Comparison of ENCODE assay signal across 8 cellular contexts in genomic region chr3:66971891-66972551, GRCh38. TPM values are rescaled to one million over a fixed set of nuclear protein-coding genes. Genes with fewer than 3 reads are reported as not detected.
DNase-seq lines count a peak whose midpoint lies in the region; ATAC-seq and TF ChIP-seq lines count a peak whose summit lies in the region.

No MANE protein-coding gene starts in this region.

- intact Hi-C loops in PC-9 (cut with micrococcal nuclease; ENCODE audit: unreplicated experiment): loop anchor here (1.0 kb wide), 1 partner anchor 1904 kb away; no protein-coding TSS in a partner anchor

- peak overlapping the region; percentile 76 to 91 for H3K4me3 Mint-ChIP-seq in activated T-cell treated with anti-CD3 and anti-CD28 coated beads, Interleukin-2, amount 50 U/mL, for 72 hours
- H3K4me3 Mint-ChIP-seq in natural killer cell treated with Interleukin-12 subunit alpha and Interleukin-12 subunit beta and Interleukin-15 and Interleukin-18, amount 100 ng/mL, for 72 hours: peak overlapping the region; percentile 70
- H3K4me3 Mint-ChIP-seq in stimulated activated naive CD8-positive, alpha-beta T cell treated with anti-CD3 and anti-CD28 coated beads, Interleukin-15, Interleukin-2, amounts not matched to agents 100 ng/mL and 50 ng/mL, for 24 hours: peak overlapping the region; percentile 75

- H3K4me3 ChIP-seq in PC-9 (no peak overlapping the region), fibroblast of mammary gland (ENCODE audit: control insufficient read depth, low read depth, low read length) (peak overlapping the region; percentile 33)

- H3K27ac ChIP-seq in PC-9: no peak overlapping the region

- TF ChIP-seq CTCF in PC-9 (conservative IDR thresholded peaks at IDR 0.05) (peak; percentile 66), fibroblast of mammary gland (conservative IDR thresholded peaks at IDR 0.05; ENCODE audit: control insufficient read depth, insufficient read depth, low read depth, low read length) (peak; percentile 95)

- BruUV-seq in PC-9 (replicated peaks; lab: Mats Ljungman, UMichigan): no TSS peak

- no peaks in the 10 kb centered on the region for H3K79me2 ChIP-seq in PC-9 (ENCODE audit: low read depth)

- H3K27me3 ChIP-seq in PC-9 (ENCODE audit: insufficient read depth, low read depth): peaks cover 50% of the 10 kb centered on the region; the same call in 1 of the 2 replicates

- no peaks in the 10 kb centered on the region for H3K36me3 ChIP-seq in PC-9 (ENCODE audit: low read depth)

- DNase-seq in DMS153 (lab: John Stamatoyannopoulos, UW) (peak; percentile 57), HUDEP-2 (lab: John Stamatoyannopoulos, UW; ENCODE audit: unreplicated experiment in 76 of 76) (peak in 73 of 76 experiments; percentile 9 to 79 (median 53)), PC-9 (peak in 1 of 2 experiments; percentile 24), fibroblast of mammary gland (ENCODE audit: low read depth) (peak; percentile 71)
- peak; percentile 68 to 72 for DNase-seq in activated T-cell treated with anti-CD3 and anti-CD28 coated beads, Interleukin-2, amount 50 U/mL, for 72 hours
- peak; percentile 83 for DNase-seq in natural killer cell treated with Interleukin-12 subunit alpha and Interleukin-12 subunit beta and Interleukin-15 and Interleukin-18, amount 100 ng/mL, for 72 hours (ENCODE audit: low spot score)

- H3K27me3 Mint-ChIP-seq in activated T-cell treated with anti-CD3 and anti-CD28 coated beads, Interleukin-2, amount 50 U/mL, for 72 hours (ENCODE audit: low read depth): peaks cover 6% of the 10 kb centered on the region
- H3K27me3 Mint-ChIP-seq in natural killer cell treated with Interleukin-12 subunit alpha and Interleukin-12 subunit beta and Interleukin-15 and Interleukin-18, amount 100 ng/mL, for 72 hours: peaks cover 7 to 11% of the 10 kb centered on the region in 2 donors
- no peaks in the 10 kb centered on the region for H3K27me3 Mint-ChIP-seq in stimulated activated naive CD8-positive, alpha-beta T cell treated with anti-CD3 and anti-CD28 coated beads, Interleukin-15, Interleukin-2, amounts not matched to agents 100 ng/mL and 50 ng/mL, for 24 hours

- peak; percentile 99 for ATAC-seq in GM21447 (IDR thresholded peaks at IDR 0.05; ENCODE audit: unreplicated experiment)
- ATAC-seq in activated T-cell treated with anti-CD3 and anti-CD28 coated beads, Interleukin-2, amount 50 U/mL, for 72 hours (replicated peaks in 1 of 2): peak; percentile 96 to 97
- ATAC-seq in natural killer cell treated with Interleukin-12 subunit alpha and Interleukin-12 subunit beta and Interleukin-15 and Interleukin-18, amount 100 ng/mL, for 72 hours: peak; percentile 96 to 98

- H3K9me3 ChIP-seq in PC-9 (ENCODE audit: insufficient read depth, low read depth): no peaks in the 10 kb centered on the region

- CTCF ChIA-PET in PC-9 (lab: Charles Lee): no interaction called here

- POLR2A ChIA-PET in PC-9 (lab: Charles Lee; ENCODE audit: unreplicated experiment): no interaction called here

- H3K9me2 ChIP-seq in PC-9 (ENCODE audit: insufficient read depth): no peaks in the 10 kb centered on the region

- no peaks in the 10 kb centered on the region for H3K9me3 Mint-ChIP-seq in activated T-cell treated with anti-CD3 and anti-CD28 coated beads, Interleukin-2, amount 50 U/mL, for 72 hours
- H3K9me3 Mint-ChIP-seq in natural killer cell treated with Interleukin-12 subunit alpha and Interleukin-12 subunit beta and Interleukin-15 and Interleukin-18, amount 100 ng/mL, for 72 hours: no peaks in the 10 kb centered on the region
- H3K9me3 Mint-ChIP-seq in stimulated activated naive CD8-positive, alpha-beta T cell treated with anti-CD3 and anti-CD28 coated beads, Interleukin-15, Interleukin-2, amounts not matched to agents 100 ng/mL and 50 ng/mL, for 24 hours: no peaks in the 10 kb centered on the region

- H3K4me1 ChIP-seq in PC-9 (replicated peaks; ENCODE audit: insufficient read depth): no peaks in the 10 kb centered on the region

- no peak overlapping the region for H2AFZ ChIP-seq in PC-9

- H3K4me2 ChIP-seq in PC-9: no peak overlapping the region

- peaks cover 12% of the 10 kb centered on the region for H3K4me1 Mint-ChIP-seq in activated T-cell treated with anti-CD3 and anti-CD28 coated beads, Interleukin-2, amount 50 U/mL, for 72 hours (ENCODE audit: low read depth)
- peaks cover 10 to 11% of the 10 kb centered on the region in 2 donors for H3K4me1 Mint-ChIP-seq in natural killer cell treated with Interleukin-12 subunit alpha and Interleukin-12 subunit beta and Interleukin-15 and Interleukin-18, amount 100 ng/mL, for 72 hours (ENCODE audit: low read depth in 2 of 2)
- peaks cover 19% of the 10 kb centered on the region for H3K4me1 Mint-ChIP-seq in stimulated activated naive CD8-positive, alpha-beta T cell treated with anti-CD3 and anti-CD28 coated beads, Interleukin-15, Interleukin-2, amounts not matched to agents 100 ng/mL and 50 ng/mL, for 24 hours (ENCODE audit: low read depth)

- no peaks in the 10 kb centered on the region for H3K36me3 Mint-ChIP-seq in activated T-cell treated with anti-CD3 and anti-CD28 coated beads, Interleukin-2, amount 50 U/mL, for 72 hours (ENCODE audit: insufficient read depth in 2 of 2)
- no peaks in the 10 kb centered on the region for H3K36me3 Mint-ChIP-seq in natural killer cell treated with Interleukin-12 subunit alpha and Interleukin-12 subunit beta and Interleukin-15 and Interleukin-18, amount 100 ng/mL, for 72 hours
- H3K36me3 Mint-ChIP-seq in stimulated activated naive CD8-positive, alpha-beta T cell treated with anti-CD3 and anti-CD28 coated beads, Interleukin-15, Interleukin-2, amounts not matched to agents 100 ng/mL and 50 ng/mL, for 24 hours (ENCODE audit: low read depth): no peaks in the 10 kb centered on the region

- no peaks in the 10 kb centered on the region for H3F3A ChIP-seq in PC-9 (ENCODE audit: insufficient read depth, low read depth)

- H4K20me1 ChIP-seq in PC-9 (ENCODE audit: insufficient read depth): no peaks in the 10 kb centered on the region

- peak overlapping the region; percentile 68 for H3K27ac Mint-ChIP-seq in activated T-cell treated with anti-CD3 and anti-CD28 coated beads, Interleukin-2, amount 50 U/mL, for 72 hours
- peak overlapping the region in 1 of 2 donors; percentile 44 for H3K27ac Mint-ChIP-seq in natural killer cell treated with Interleukin-12 subunit alpha and Interleukin-12 subunit beta and Interleukin-15 and Interleukin-18, amount 100 ng/mL, for 72 hours
- H3K27ac Mint-ChIP-seq in stimulated activated naive CD8-positive, alpha-beta T cell treated with anti-CD3 and anti-CD28 coated beads, Interleukin-15, Interleukin-2, amounts not matched to agents 100 ng/mL and 50 ng/mL, for 24 hours: peak overlapping the region; percentile 68

RNA-seq across cellular contexts. Expression of gene KBTBD8, which starts 26.1 kb away (rescaled TPM):
- not detected in 2 replicates for total RNA-seq in PC-9 (2021)
- total RNA-seq in activated T-cell treated with anti-CD3 and anti-CD28 coated beads, Interleukin-2, amount 50 U/mL, for 72 hours: 10 to 100 TPM; 14.7 to 20.4 TPM
- total RNA-seq in natural killer cell treated with Interleukin-12 subunit alpha and Interleukin-12 subunit beta and Interleukin-15 and Interleukin-18, amount 100 ng/mL, for 72 hours: 10 to 100 TPM; 16.0 to 24.5 TPM

Comparison
In these comparisons a context has a peak if more than half of its experiments do, and no peak if none do; other contexts are left out.
1. RNA of gene KBTBD8, which starts 26.1 kb away (total RNA-seq): 16.0 to 24.5 TPM in natural killer cell treated with Interleukin-12 subunit alpha and Interleukin-12 subunit beta and Interleukin-15 and Interleukin-18, amount 100 ng/mL, for 72 hours and 14.7 to 20.4 TPM in activated T-cell treated with anti-CD3 and anti-CD28 coated beads, Interleukin-2, amount 50 U/mL, for 72 hours; not detected in PC-9; every median in the first group is over 10 times any median in the second.
2. Peak in every context shown above with its lines, with median percentiles within 50 percentile points of each other: ATAC-seq and H3K4me3 Mint-ChIP-seq.